ENCODE assay signal across 11 cellular contexts in genomic region chr6:53310751-53311585, GRCh38. TPM values are rescaled to one million over a fixed set of nuclear protein-coding genes. Genes with fewer than 3 reads are reported as not detected.
DNase-seq lines count a peak whose midpoint lies in the region; ATAC-seq and TF ChIP-seq lines count a peak whose summit lies in the region.
"Had no signal": no experiment of that assay in that cellular context is flagged by ENCODE, and none has a peak within 500 bp of the region (broad histone marks: within the 10 kb centered on the region; RNA-seq: fewer than 3 reads in every experiment).

No MANE protein-coding gene starts in this region.

- peaks cover 3% of the 10 kb centered on the region for H3K36me3 Mint-ChIP-seq in T-cell

- no peak for TF ChIP-seq EP300 in gastroesophageal sphincter (IDR thresholded peaks at IDR 0.05)

- H3K9me3 ChIP-seq in adrenal gland (replicated peaks in 1 of 3) (no peaks in the 10 kb centered on the region), gastroesophageal sphincter (no peaks in the 10 kb centered on the region)

- ATAC-seq in T-cell (replicated peaks in 1 of 4) (no peak), omental fat pad (ENCODE audit: low FRiP score) (no peak), gastroesophageal sphincter (no peak)

- no peak overlapping the region for H3K4me3 ChIP-seq in AG10803 (ENCODE audit: low read length)
- H3K4me3 ChIP-seq in adrenal gland: no peak overlapping the region
- no peak overlapping the region for H3K4me3 ChIP-seq in gastroesophageal sphincter
- H3K4me3 ChIP-seq: cardiac muscle cell had no signal

- DNase-seq in AG10803 (ENCODE audit: low read depth) (peak; percentile 32), EL (peak; percentile 26), T-cell (no peak), fibroblast of gingiva (ENCODE audit: low read depth) (peak; percentile 53), adrenal gland (no peak), NCI-H2171 treated with DMSO at 0.1 percent for 48 hours (lab: John Stamatoyannopoulos, UW) (no peak), omental fat pad (ENCODE audit: low spot score) (no peak)
- DNase-seq: H9, NCI-H1694 had no signal

- peak overlapping the region; percentile 88 to 89 for H3K27ac Mint-ChIP-seq in T-cell

- H3K4me3 Mint-ChIP-seq in T-cell: peak overlapping the region; percentile 19 to 45 (median 37)
- H3K4me3 Mint-ChIP-seq: H9 had no signal

- POLR2A ChIA-PET in T-cell (lab: Charles Lee): interaction anchor here (0.5 to 1.5 kb wide), 3 partner anchors 26 to 174 kb away, joined by 3 to 7 read pairs (median 3); no protein-coding TSS in a partner anchor

- TF ChIP-seq POLR2A in adrenal gland (IDR thresholded peaks at IDR 0.05) (no peak), gastroesophageal sphincter (IDR thresholded peaks at IDR 0.05) (no peak)

- H3K36me3 ChIP-seq in adrenal gland (replicated peaks in 1 of 2): no peaks in the 10 kb centered on the region
- no peaks in the 10 kb centered on the region for H3K36me3 ChIP-seq in gastroesophageal sphincter
- H3K36me3 ChIP-seq: cardiac muscle cell had no signal

- intact Hi-C loops in adrenal gland (cut with DNase I): no loop called here

- 78 to 92% (median 87%) methylated on average over 6 of the region's 6 CpGs for WGBS in adrenal gland, 4 donors
- WGBS in gastroesophageal sphincter (ENCODE audit: low coverage in 1 of 2), 2 donors: 69 to 94% methylated on average over 5 to 6 of the region's 6 CpGs

- H3K9me3 Mint-ChIP-seq in T-cell: no peaks in the 10 kb centered on the region

- TF ChIP-seq CTCF in AG10803 (conservative IDR thresholded peaks at IDR 0.05; ENCODE audit: low read length) (no peak), adrenal gland (IDR thresholded peaks at IDR 0.05) (no peak), omental fat pad (IDR thresholded peaks at IDR 0.05) (no peak), gastroesophageal sphincter (IDR thresholded peaks at IDR 0.05) (no peak)

- H3K27me3 ChIP-seq in adrenal gland: no peaks in the 10 kb centered on the region
- H3K27me3 ChIP-seq in gastroesophageal sphincter: no peaks in the 10 kb centered on the region
- H3K27me3 ChIP-seq: cardiac muscle cell had no signal

- CTCF ChIA-PET in T-cell (lab: Charles Lee): interaction anchor here (0.8 to 1.5 kb wide), 6 partner anchors 8 to 100 kb away, joined by 3 to 7 read pairs (median 4); no protein-coding TSS in a partner anchor

- peaks cover 93 to 98% (median 94%) of the 10 kb centered on the region in 3 donors for H3K4me1 Mint-ChIP-seq in T-cell

- H3K4me1 ChIP-seq in adrenal gland (replicated peaks in 1 of 2) (peaks cover 40 to 51% of the 10 kb centered on the region in 2 donors), gastroesophageal sphincter (peaks cover 19 to 78% (median 31%) of the 10 kb centered on the region in 3 donors)

- no peaks in the 10 kb centered on the region for H3K27me3 Mint-ChIP-seq in T-cell

- H3K27ac ChIP-seq in adrenal gland: no peak overlapping the region
- H3K27ac ChIP-seq in gastroesophageal sphincter: no peak overlapping the region

RNA-seq across cellular contexts. Expression of gene ELOVL5, which starts 37.8 kb away (rescaled TPM):
- total RNA-seq in T-cell: 100 to 1,000 TPM in 1 of 5 donors, 10 to 100 TPM in 4; 71.4 to 101 (median 86.5) TPM
- total RNA-seq in adrenal gland: 100 to 1,000 TPM; 103 to 632 (median 161) TPM
- polyA plus RNA-seq in adrenal gland: 1,000 to 10,000 TPM in 1 of 3 donors, 10 to 100 TPM in 2; 31.4 to 1,320 (median 33.3) TPM
- total RNA-seq in omental fat pad: 100 to 1,000 TPM; 125 to 251 (median 186) TPM
- total RNA-seq in gastroesophageal sphincter: 10 to 100 TPM; 51.5 to 94.6 (median 64.6) TPM

Comparison
In these comparisons a context has a peak if more than half of its experiments do, and no peak if none do; other contexts are left out.
1. DNase-seq: peak in AG10803 (single experiment), EL (single experiment) and fibroblast of gingiva (single experiment); none in T-cell (0 of 34), adrenal gland (0 of 7), NCI-H2171 treated with DMSO at 0.1 percent for 48 hours (single experiment) and omental fat pad (single experiment).